In the genomic region with DNA sequence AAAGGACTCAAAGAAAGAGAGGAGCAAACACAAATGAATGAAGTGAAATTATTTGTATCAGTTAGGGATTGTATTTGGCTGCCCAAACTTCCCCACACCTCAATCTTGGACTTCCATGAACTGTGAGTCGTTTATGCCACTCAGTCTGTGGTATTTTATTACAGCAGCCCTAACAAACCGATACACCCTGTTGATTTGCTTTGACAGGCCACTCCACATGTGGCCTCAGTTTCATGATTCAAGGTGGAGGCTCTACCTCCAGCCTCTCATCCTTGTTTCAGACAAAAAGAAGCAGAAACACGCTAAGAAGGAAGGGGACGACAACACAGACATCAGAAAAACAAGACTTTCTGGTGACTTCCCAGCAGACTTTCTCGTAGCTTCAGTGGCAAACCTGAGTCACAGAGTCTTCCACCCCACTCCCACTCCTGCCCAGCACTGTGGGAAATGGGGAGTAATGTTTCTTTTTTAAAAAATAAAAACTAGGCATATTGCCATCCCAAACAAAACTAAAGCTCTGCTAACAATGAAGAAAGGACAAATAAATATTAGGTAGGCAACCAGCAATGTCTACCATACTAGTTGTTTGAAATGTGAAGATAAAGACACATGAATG, we compare ENCODE assay signal across 27 cellular contexts.
"Had no signal": no experiment of that assay in that cellular context is flagged by ENCODE, and none has a peak within 500 bp of the region (broad histone marks: within the 10 kb centered on the region; RNA-seq: fewer than 3 reads in every experiment).

No MANE protein-coding gene starts in this region.

- H3K4me3 ChIP-seq: hepatocyte, left lung, lung, neural progenitor cell, ovary, prostate gland, right atrium auricular region, SJSA1, stomach, suprapubic skin, tibial nerve had no signal

- H3K36me3 ChIP-seq: left lung, neural progenitor cell, ovary, prostate gland, right atrium auricular region, SJSA1, stomach, suprapubic skin, tibial nerve had no signal

- H3K4me3 Mint-ChIP-seq: activated naive CD8-positive, alpha-beta T cell treated with anti-CD3 and anti-CD28 coated beads, Interleukin-2, amount 50 U/mL, for 24 hours; brain; immature natural killer cell; naive thymus-derived CD8-positive, alpha-beta T cell; neural progenitor cell had no signal

- H3K9me3 ChIP-seq: left lung, ovary, prostate gland, right atrium auricular region, SJSA1, stomach, suprapubic skin, tibial nerve had no signal

- DNase-seq: activated CD8-positive, alpha-beta memory T cell treated with anti-CD3 and anti-CD28 coated beads for 24 hours; activated CD8-positive, alpha-beta memory T cell treated with anti-CD3 and anti-CD28 coated beads, Interleukin-2, amount 50 U/mL, for 4 hours; activated gamma-delta T cell treated with Interleukin-2 at 50 U/mL for 16 hours; activated naive CD8-positive, alpha-beta T cell treated with anti-CD3 and anti-CD28 coated beads, Interleukin-2, amount 50 U/mL, for 24 hours; caudate nucleus; dermis blood vessel endothelial cell; effector CD8-positive, alpha-beta T cell; glutamatergic neuron; immature natural killer cell; kidney glomerular epithelial cell; left lung; naive thymus-derived CD8-positive, alpha-beta T cell; ovary; stimulated activated CD4-positive, alpha-beta T cell treated with anti-CD3 and anti-CD28 coated beads, Interleukin-4, amount 100 ng/mL, for 4 hours; stomach; T-helper 1 cell had no signal

- H3K27me3 Mint-ChIP-seq: brain had no signal

- H3K27ac Mint-ChIP-seq: activated naive CD8-positive, alpha-beta T cell treated with anti-CD3 and anti-CD28 coated beads, Interleukin-2, amount 50 U/mL, for 24 hours; brain; immature natural killer cell; naive thymus-derived CD8-positive, alpha-beta T cell; neural progenitor cell had no signal

- H3K36me3 Mint-ChIP-seq: brain; immature natural killer cell; naive thymus-derived CD8-positive, alpha-beta T cell; neural progenitor cell had no signal

- H3K4me2 ChIP-seq: hepatocyte, neural progenitor cell had no signal

- FAIRE-seq: frontal cortex, TTC549 had no signal

- H3K9ac ChIP-seq: neural progenitor cell had no signal

- ATAC-seq: activated naive CD8-positive, alpha-beta T cell treated with anti-CD3 and anti-CD28 coated beads, Interleukin-2, amount 50 U/mL, for 24 hours; left lung; naive thymus-derived CD8-positive, alpha-beta T cell had no signal

- H3K27ac ChIP-seq: hepatocyte, left lung, neural progenitor cell, ovary, prostate gland, right atrium auricular region, SJSA1, stomach, suprapubic skin, tibial nerve had no signal

- H3K4me1 ChIP-seq: left lung, neural progenitor cell, prostate gland, suprapubic skin had no signal

- H3K27me3 ChIP-seq: hepatocyte, left lung, neural progenitor cell, ovary, right atrium auricular region, SJSA1, stomach, suprapubic skin, tibial nerve had no signal

- H3K79me2 ChIP-seq: hepatocyte had no signal

- H2AFZ ChIP-seq: hepatocyte, neural progenitor cell had no signal

- H3K9me3 Mint-ChIP-seq: activated naive CD8-positive, alpha-beta T cell treated with anti-CD3 and anti-CD28 coated beads, Interleukin-2, amount 50 U/mL, for 24 hours; immature natural killer cell; naive thymus-derived CD8-positive, alpha-beta T cell; neural progenitor cell had no signal
